Comparison of ENCODE assay signal across 20 cellular contexts in genomic region chr12:62268956-62269355, GRCh38. TPM values are rescaled to one million over a fixed set of nuclear protein-coding genes. Genes with fewer than 3 reads are reported as not detected.
DNase-seq lines count a peak whose midpoint lies in the region; ATAC-seq and TF ChIP-seq lines count a peak whose summit lies in the region.
"Had no signal": no experiment of that assay in that cellular context is flagged by ENCODE, and none has a peak within 500 bp of the region (broad histone marks: within the 10 kb centered on the region; RNA-seq: fewer than 3 reads in every experiment).

No MANE protein-coding gene starts in this region.

- no peak overlapping the region for H3K9ac ChIP-seq in adipocyte (ENCODE audit: low read length)
- H3K9ac ChIP-seq: BLaER1 had no signal

- TF ChIP-seq CTCF in AG04449 (IDR thresholded peaks at IDR 0.05; ENCODE audit: insufficient read depth, low read length, missing control alignments) (no peak), foreskin keratinocyte (conservative IDR thresholded peaks at IDR 0.05) (no peak), dorsolateral prefrontal cortex (IDR thresholded peaks at IDR 0.05 in 54 of 56, conservative IDR thresholded peaks at IDR 0.05 in 2 of 56; ENCODE audit: low read depth in 1 of 56, partially characterized antibody in 56 of 56) (no peak)

- H3K9me3 ChIP-seq in adipocyte (ENCODE audit: control insufficient read depth, low read length): no peaks in the 10 kb centered on the region
- H3K9me3 ChIP-seq: BLaER1, colonic mucosa, heart left ventricle, SJSA1 had no signal

- H3K36me3 ChIP-seq in adipocyte (ENCODE audit: control insufficient read depth, insufficient read depth, low read length, severe bottlenecking): no peaks in the 10 kb centered on the region
- H3K36me3 ChIP-seq: colonic mucosa, heart left ventricle, SJSA1 had no signal

- H3K4me3 ChIP-seq in AG04449 (ENCODE audit: low read depth, low read length) (no peak overlapping the region), adipocyte (ENCODE audit: low read length) (no peak overlapping the region), dorsolateral prefrontal cortex (no peak overlapping the region)
- H3K4me3 ChIP-seq: BLaER1, colonic mucosa, heart left ventricle, SJSA1 had no signal

- H3K27ac ChIP-seq in foreskin keratinocyte (no peak overlapping the region), dorsolateral prefrontal cortex (no peak overlapping the region)
- H3K27ac ChIP-seq: BLaER1, colonic mucosa, SJSA1 had no signal

- DNase-seq in AG04449 (ENCODE audit: low read depth, low spot score) (peak; percentile 28), HCEC 1CT (peak; percentile 87), adipocyte (ENCODE audit: low read depth) (peak; percentile 61), foreskin keratinocyte (peak; percentile 46 to 66), dorsolateral prefrontal cortex (no peak)
- DNase-seq in NK-92 treated with Interleukin-12 subunit alpha and Interleukin-12 subunit beta, amount 100 ng/mL, for 24 hours (lab: John Stamatoyannopoulos, UW): no peak
- DNase-seq: activated B cell treated with CpG ODN at 0.5 μM for 24 hours; activated effector memory CD4-positive, alpha-beta T cell treated with anti-CD3 and anti-CD28 coated beads, Interleukin-2, amount 50 U/mL, for 16 hours; colonic mucosa; heart left ventricle; left ventricle myocardium superior; NCI-H1105; NCI-H69; occipital lobe; stimulated activated CD4-positive, alpha-beta T cell treated with anti-CD3 and anti-CD28 coated beads, Interleukin-1b, Interleukin-23, amount 100 ng/mL, for 48 hours; stimulated activated naive B cell treated with anti-CD40 and anti-IgM and Interleukin-4, amounts not matched to agents 10 μg/mL and 1 μg/mL and 100 μg/mL, for 72 hours had no signal

- ATAC-seq in foreskin keratinocyte (peak; percentile 91), GM21529 (IDR thresholded peaks at IDR 0.05; ENCODE audit: unreplicated experiment) (no peak), HG03432 (IDR thresholded peaks at IDR 0.05; ENCODE audit: unreplicated experiment) (no peak)
- ATAC-seq: left ventricle myocardium superior; stimulated activated naive B cell treated with anti-CD40 and anti-IgM and Interleukin-4, amounts not matched to agents 10 μg/mL and 1 μg/mL and 100 μg/mL, for 72 hours had no signal

- CTCF ChIA-PET in AG04449 (lab: Yijun Ruan, JAX): interaction anchor here (1.8 kb wide), 1 partner anchor 10 kb away, joined by 7 read pairs; no protein-coding TSS in a partner anchor

- H3K27me3 ChIP-seq in adipocyte (replicated peaks; ENCODE audit: control insufficient read depth, insufficient read depth, low read length) (no peaks in the 10 kb centered on the region), foreskin keratinocyte (no peaks in the 10 kb centered on the region), dorsolateral prefrontal cortex (no peaks in the 10 kb centered on the region)
- H3K27me3 ChIP-seq: BLaER1, colonic mucosa, heart left ventricle, SJSA1 had no signal

- H3K4me1 ChIP-seq in adipocyte (ENCODE audit: control insufficient read depth, insufficient read depth, low read length): peaks cover 54% of the 10 kb centered on the region
- H3K4me1 ChIP-seq in foreskin keratinocyte: peaks cover 28% of the 10 kb centered on the region
- H3K4me1 ChIP-seq: colonic mucosa had no signal

- POLR2A ChIA-PET in AG04449 (lab: Yijun Ruan, JAX): no interaction called here

- intact Hi-C loops in dorsolateral prefrontal cortex (cut with DNase I): no loop called here

RNA-seq across cellular contexts. Expression of gene USP15, which starts 8.8 kb away (rescaled TPM):
- 42.6 and 49.7 TPM in 2 replicates for total RNA-seq in foreskin keratinocyte
- 29.1 and 34.1 TPM in 2 replicates for polyA plus RNA-seq in foreskin keratinocyte
- total RNA-seq in dorsolateral prefrontal cortex: 10 to 100 TPM; 40.7 to 79.8 (median 56.9) TPM

Comparison
In these comparisons a context has a peak if more than half of its experiments do, and no peak if none do; other contexts are left out.
1. DNase-seq: peak in AG04449 (single experiment), HCEC 1CT (single experiment), adipocyte (single experiment) and foreskin keratinocyte (2 of 2); none in dorsolateral prefrontal cortex (0 of 10) and NK-92 treated with Interleukin-12 subunit alpha and Interleukin-12 subunit beta, amount 100 ng/mL, for 24 hours (single experiment).